Comparison of ENCODE assay signal across 26 cellular contexts in the genomic region with DNA sequence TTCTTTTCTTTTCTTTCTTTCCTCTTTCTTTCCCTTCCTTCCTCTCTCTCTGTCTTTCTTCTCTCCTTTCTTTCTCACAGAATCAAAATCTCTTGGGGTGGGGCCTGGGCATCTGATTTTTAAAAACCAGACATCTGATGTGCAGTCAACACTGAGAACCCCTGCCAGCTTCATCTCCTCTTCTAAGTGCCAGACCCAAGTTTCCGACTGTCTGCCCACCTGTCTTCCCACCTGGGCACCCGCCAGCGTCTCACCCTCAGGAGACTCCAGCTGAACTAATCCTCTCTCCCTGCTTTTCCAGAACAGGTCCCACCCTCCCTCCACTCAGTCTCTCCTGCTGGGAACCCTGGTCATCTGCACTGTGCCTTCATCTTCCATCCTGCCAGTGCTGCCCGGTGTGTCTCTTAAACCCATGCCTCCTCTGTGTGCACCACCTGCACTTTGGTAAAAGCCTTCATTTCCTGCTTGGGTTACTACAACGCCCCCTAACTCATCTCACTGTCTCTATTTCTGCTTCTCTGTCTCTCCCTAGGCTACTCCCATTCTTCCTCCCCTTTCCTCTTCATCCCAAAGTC. TPM values are rescaled to one million over a fixed set of nuclear protein-coding genes. Genes with fewer than 3 reads are reported as not detected.
"Had no signal": no experiment of that assay in that cellular context is flagged by ENCODE, and none has a peak within 500 bp of the region (broad histone marks: within the 10 kb centered on the region; RNA-seq: fewer than 3 reads in every experiment).

No MANE protein-coding gene starts in this region.

- H3K36me3 Mint-ChIP-seq: memory B cell; natural killer cell; stimulated activated effector memory CD8-positive, alpha-beta T cell treated with anti-CD3 and anti-CD28 coated beads, Interleukin-12 subunit alpha, Interleukin-12 subunit beta, amount 100 ng/mL, for 72 hours had no signal

- H3K27me3 ChIP-seq: right lobe of liver, thyroid gland, vagina had no signal

- H3K27ac ChIP-seq: parathyroid adenoma, prostate gland, right lobe of liver, stomach, thyroid gland had no signal

- H3K4me3 Mint-ChIP-seq: dendritic cell treated with granulocyte-macrophage colony-stimulating factor and Interleukin-4, amounts not matched to agents 40 ng/mL and 50 ng/mL, for 4 days; memory B cell; natural killer cell; stimulated activated effector memory CD8-positive, alpha-beta T cell treated with anti-CD3 and anti-CD28 coated beads, Interleukin-12 subunit alpha, Interleukin-12 subunit beta, amount 100 ng/mL, for 72 hours had no signal

- DNase-seq: cerebellar nuclear complex; effector CD8-positive, alpha-beta T cell; erythroblast; head of caudate nucleus; left ventricle myocardium superior; natural killer cell; occipital lobe; right lobe of liver; stimulated activated CD4-positive, alpha-beta T cell treated with anti-CD3 and anti-CD28 coated beads, Interleukin-2, amount 100 ng/mL, for 24 hours; stimulated activated CD4-positive, alpha-beta T cell treated with anti-CD3 and anti-CD28 coated beads, Interleukin-4, amount 100 ng/mL, for 24 hours; stimulated activated naive CD4-positive, alpha-beta T cell treated with Interleukin-2 at 50 U/mL for 16 hours; stomach; thyroid gland; trophoblast cell had no signal

- ATAC-seq: left ventricle myocardium superior; natural killer cell; right lobe of liver; stimulated activated effector memory CD8-positive, alpha-beta T cell treated with anti-CD3 and anti-CD28 coated beads, Interleukin-12 subunit alpha, Interleukin-12 subunit beta, amount 100 ng/mL, for 72 hours had no signal

- H3K4me1 ChIP-seq: parathyroid adenoma, prostate gland had no signal

- FAIRE-seq: colon, frontal cortex, keratinocyte had no signal

- H3K4me1 Mint-ChIP-seq: memory B cell; natural killer cell; stimulated activated effector memory CD8-positive, alpha-beta T cell treated with anti-CD3 and anti-CD28 coated beads, Interleukin-12 subunit alpha, Interleukin-12 subunit beta, amount 100 ng/mL, for 72 hours had no signal

- H3K36me3 ChIP-seq: prostate gland, right lobe of liver, stomach, thyroid gland, vagina had no signal

- H3K9me3 ChIP-seq: prostate gland, right lobe of liver, stomach, thyroid gland, vagina had no signal

- H3K27ac Mint-ChIP-seq: dendritic cell treated with granulocyte-macrophage colony-stimulating factor and Interleukin-4, amounts not matched to agents 40 ng/mL and 50 ng/mL, for 4 days; memory B cell; natural killer cell; stimulated activated effector memory CD8-positive, alpha-beta T cell treated with anti-CD3 and anti-CD28 coated beads, Interleukin-12 subunit alpha, Interleukin-12 subunit beta, amount 100 ng/mL, for 72 hours had no signal

- H3K9ac ChIP-seq: parathyroid adenoma had no signal

- H3K9me3 Mint-ChIP-seq: dendritic cell treated with granulocyte-macrophage colony-stimulating factor and Interleukin-4, amounts not matched to agents 40 ng/mL and 50 ng/mL, for 4 days; memory B cell; natural killer cell; stimulated activated effector memory CD8-positive, alpha-beta T cell treated with anti-CD3 and anti-CD28 coated beads, Interleukin-12 subunit alpha, Interleukin-12 subunit beta, amount 100 ng/mL, for 72 hours had no signal

- H3K4me3 ChIP-seq: lung, prostate gland, right lobe of liver, stomach, thyroid gland, vagina had no signal

RNA-seq across cellular contexts. Expression of a gene that starts 2.8 kb away (rescaled TPM):
- total RNA-seq: frontal cortex, mononuclear cell, natural killer cell, occipital lobe had no signal
- polyA plus RNA-seq: keratinocyte, neural cell had no signal
